ENCODE assay signal across 1 cellular context in the genomic region with DNA sequence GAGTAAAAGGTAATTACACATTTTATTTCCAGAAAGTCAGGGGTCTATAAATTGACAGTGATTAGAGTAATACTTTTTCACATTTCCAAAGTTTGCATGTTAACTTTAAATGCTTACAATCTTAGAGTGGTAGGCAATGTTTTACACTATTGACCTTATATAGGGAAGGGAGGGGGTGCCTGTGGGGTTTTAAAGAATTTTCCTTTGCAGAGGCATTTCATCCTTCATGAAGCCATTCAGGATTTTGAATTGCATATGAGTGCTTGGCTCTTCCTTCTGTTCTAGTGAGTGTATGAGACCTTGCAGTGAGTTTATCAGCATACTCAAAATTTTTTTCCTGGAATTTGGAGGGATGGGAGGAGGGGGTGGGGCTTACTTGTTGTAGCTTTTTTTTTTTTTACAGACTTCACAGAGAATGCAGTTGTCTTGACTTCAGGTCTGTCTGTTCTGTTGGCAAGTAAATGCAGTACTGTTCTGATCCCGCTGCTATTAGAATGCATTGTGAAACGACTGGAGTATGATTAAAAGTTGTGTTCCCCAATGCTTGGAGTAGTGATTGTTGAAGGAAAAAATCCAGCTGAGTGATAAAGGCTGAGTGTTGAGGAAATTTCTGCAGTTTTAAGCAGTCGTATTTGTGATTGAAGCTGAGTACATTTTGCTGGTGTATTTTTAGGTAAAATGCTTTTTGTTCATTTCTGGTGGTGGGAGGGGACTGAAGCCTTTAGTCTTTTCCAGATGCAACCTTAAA.
TF ChIP-seq lines count a peak whose summit lies in the region.

No MANE protein-coding gene starts in this region.

TF ChIP-seq in K562, 482 proteins besides CTCF, POLR2A, EP300 and RAD21 (continued from another document and continues in another):
- TF ChIP-seq TFAP4 (CRISPR knock-in tag; IDR thresholded peaks at IDR 0.05; ENCODE audit: borderline replicate concordance) (no peak; the same call in 1 of the 2 replicates), ZNF3 (CRISPR knock-in tag; IDR thresholded peaks at IDR 0.05) (peak; percentile 68; the same call in 1 of the 2 replicates), TCF3 (CRISPR knock-in tag; IDR thresholded peaks at IDR 0.05) (no peak), SMARCB1 (IDR thresholded peaks at IDR 0.05; ENCODE audit: insufficient read length, low read depth) (no peak), CTCFL (IDR thresholded peaks at IDR 0.05; ENCODE audit: borderline replicate concordance, insufficient read depth, low read depth, low read length, poor library complexity, severe bottlenecking) (no peak), WHSC1 (IDR thresholded peaks at IDR 0.05; ENCODE audit: low read length) (no peak), GATAD2B (IDR thresholded peaks at IDR 0.05; ENCODE audit: borderline replicate concordance) (no peak), TRIM24 (IDR thresholded peaks at IDR 0.05) (no peak), CCNT2 (IDR thresholded peaks at IDR 0.05; ENCODE audit: borderline replicate concordance, extremely low read depth, insufficient read length, low read depth, low read length) (no peak), ZNF12 (CRISPR knock-in tag; IDR thresholded peaks at IDR 0.05) (no peak), PTBP1 (IDR thresholded peaks at IDR 0.05; ENCODE audit: low read depth, low read length) (no peak), TRIM28 (IDR thresholded peaks at IDR 0.05) (no peak), SMAD1 (IDR thresholded peaks at IDR 0.05; ENCODE audit: low read depth, low read length, partially characterized antibody) (peak; percentile 85), JUN (IDR thresholded peaks at IDR 0.05; ENCODE audit: borderline replicate concordance, low read depth, low read length) (no peak), JUN (CRISPR knock-in tag; IDR thresholded peaks at IDR 0.05; ENCODE audit: borderline replicate concordance) (no peak), PHF20 (IDR thresholded peaks at IDR 0.05; ENCODE audit: partially characterized antibody) (no peak), ZBTB8A (IDR thresholded peaks at IDR 0.05; ENCODE audit: partially characterized antibody) (no peak), PHTF2 (CRISPR knock-in tag; IDR thresholded peaks at IDR 0.05) (peak; percentile 73; the same call in 1 of the 2 replicates), ZNF282 (CRISPR knock-in tag; IDR thresholded peaks at IDR 0.05) (no peak), ZNF41 (CRISPR knock-in tag; conservative IDR thresholded peaks at IDR 0.05) (peak; percentile 83), LEF1 (IDR thresholded peaks at IDR 0.05) (0 out of 2 replicates have a peak, but pooled peaks have one; percentile 38), MCM5 (IDR thresholded peaks at IDR 0.05; ENCODE audit: low read depth) (no peak), DIDO1 (tag; IDR thresholded peaks at IDR 0.05; ENCODE audit: low read depth) (no peak), EZH2 (IDR thresholded peaks at IDR 0.05; ENCODE audit: borderline replicate concordance, low read depth, low read length) (no peak), STAT6 (CRISPR knock-in tag; IDR thresholded peaks at IDR 0.05) (no peak), CLOCK (CRISPR knock-in tag; IDR thresholded peaks at IDR 0.05; ENCODE audit: borderline replicate concordance) (no peak), TCF7 (IDR thresholded peaks at IDR 0.05; ENCODE audit: borderline replicate concordance) (no peak), ARID3A (IDR thresholded peaks at IDR 0.05; ENCODE audit: borderline replicate concordance, low read depth, low read length) (no peak), NCOA2 (IDR thresholded peaks at IDR 0.05; ENCODE audit: partially characterized antibody in 2 of 2) (no peak), CBX8 (IDR thresholded peaks at IDR 0.05; ENCODE audit: borderline replicate concordance, extremely low read depth, low read depth, low read length, poor library complexity, severe bottlenecking) (no peak), KAT2B (IDR thresholded peaks at IDR 0.05; ENCODE audit: low read depth, low read length) (no peak), ZFPM2 (CRISPR knock-in tag; IDR thresholded peaks at IDR 0.05) (peak; percentile 92), L3MBTL2 (IDR thresholded peaks at IDR 0.05) (no peak), ID3 (CRISPR knock-in tag; IDR thresholded peaks at IDR 0.05) (no peak), ID3 (tag; IDR thresholded peaks at IDR 0.05) (no peak), MAFG (tag; conservative IDR thresholded peaks at IDR 0.05) (no peak), ZNF23 (CRISPR knock-in tag; IDR thresholded peaks at IDR 0.05) (0 out of 2 replicates have a peak, but pooled peaks have one; percentile 56), CBFA2T2 (conservative IDR thresholded peaks at IDR 0.05) (no peak), HDAC2 (IDR thresholded peaks at IDR 0.05) (no peak), ZKSCAN1 (IDR thresholded peaks at IDR 0.05; ENCODE audit: low read depth, low read length) (peak; percentile 15; the same call in 1 of the 2 replicates), FOS (IDR thresholded peaks at IDR 0.05; ENCODE audit: extremely low read depth, insufficient read length) (no peak), EGR1 (conservative IDR thresholded peaks at IDR 0.05) (no peak), PBX2 (CRISPR knock-in tag; IDR thresholded peaks at IDR 0.05; ENCODE audit: low read depth) (no peak), PBX2 (tag; conservative IDR thresholded peaks at IDR 0.05; ENCODE audit: low read depth) (no peak), ETS2 (tag; IDR thresholded peaks at IDR 0.05; ENCODE audit: borderline replicate concordance, poor library complexity, severe bottlenecking) (no peak), NCOR1 (IDR thresholded peaks at IDR 0.05) (no peak; the same call in 1 of the 2 replicates), ELF4 (CRISPR knock-in tag; IDR thresholded peaks at IDR 0.05) (peak; percentile 18; the same call in 1 of the 2 replicates), ZSCAN32 (CRISPR knock-in tag; IDR thresholded peaks at IDR 0.05) (peak; percentile 68), ILF3 (IDR thresholded peaks at IDR 0.05; ENCODE audit: borderline replicate concordance) (peak; percentile 91), ZNF644 (tag; IDR thresholded peaks at IDR 0.05; ENCODE audit: low read depth) (no peak)
- TF ChIP-seq, protein P1, sequence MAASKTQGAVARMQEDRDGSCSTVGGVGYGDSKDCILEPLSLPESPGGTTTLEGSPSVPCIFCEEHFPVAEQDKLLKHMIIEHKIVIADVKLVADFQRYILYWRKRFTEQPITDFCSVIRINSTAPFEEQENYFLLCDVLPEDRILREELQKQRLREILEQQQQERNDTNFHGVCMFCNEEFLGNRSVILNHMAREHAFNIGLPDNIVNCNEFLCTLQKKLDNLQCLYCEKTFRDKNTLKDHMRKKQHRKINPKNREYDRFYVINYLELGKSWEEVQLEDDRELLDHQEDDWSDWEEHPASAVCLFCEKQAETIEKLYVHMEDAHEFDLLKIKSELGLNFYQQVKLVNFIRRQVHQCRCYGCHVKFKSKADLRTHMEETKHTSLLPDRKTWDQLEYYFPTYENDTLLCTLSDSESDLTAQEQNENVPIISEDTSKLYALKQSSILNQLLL (CRISPR knock-in tag; IDR thresholded peaks at IDR 0.05; ENCODE audit: borderline replicate concordance): no peak
